ENCODE assay signal across 8 cellular contexts in the genomic region with DNA sequence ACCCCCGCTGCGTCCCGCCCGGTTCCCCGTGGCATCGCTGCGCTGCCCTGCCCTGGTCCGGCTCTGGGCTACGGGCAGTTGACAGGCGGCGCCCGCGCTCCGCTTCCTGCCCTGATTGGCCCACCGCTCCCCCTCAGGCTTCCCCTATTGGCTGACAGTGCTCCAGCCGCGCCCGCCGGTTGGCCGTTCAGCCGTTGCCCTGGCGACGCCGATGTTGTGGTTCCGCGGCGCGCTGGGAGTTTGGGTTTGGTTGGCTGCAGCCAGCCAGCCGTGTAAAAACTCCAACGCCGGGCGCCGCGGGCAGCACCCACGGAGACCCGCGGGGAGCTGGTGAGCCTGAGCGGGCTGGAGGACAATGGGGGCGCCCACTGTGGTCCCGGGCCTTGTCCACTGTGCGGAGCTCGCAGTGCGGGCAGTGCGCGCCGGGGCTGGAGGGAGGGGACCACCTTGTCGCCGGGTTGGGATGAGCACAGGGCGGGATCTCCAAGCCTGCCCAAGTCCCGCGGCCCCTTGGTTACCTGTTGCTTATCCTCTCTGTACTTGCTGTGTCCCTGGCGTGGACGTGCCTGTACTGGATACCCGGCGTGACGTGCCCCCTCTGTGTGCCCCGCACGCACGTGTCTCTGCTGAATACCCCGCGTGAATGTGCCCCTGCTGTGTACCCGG. TPM values are rescaled to one million over a fixed set of nuclear protein-coding genes. Genes with fewer than 3 reads are reported as not detected.
DNase-seq lines count a peak whose midpoint lies in the region; ATAC-seq and TF ChIP-seq lines count a peak whose summit lies in the region.

C7orf57 (plus strand) TSS at position 243 of the 666 bp plus-strand sequence. CDS start 766 bp downstream, outside the sequence.

- no peaks in the 10 kb centered on the region for H3K79me2 ChIP-seq in neural cell (replicated peaks; ENCODE audit: insufficient read depth, low read length)

- H3K4me1 ChIP-seq in Panc1 (ENCODE audit: control insufficient read depth, insufficient read depth, low read length) (peaks cover 14% of the 10 kb centered on the region), foreskin keratinocyte (peaks cover 4% of the 10 kb centered on the region)

- peak within 1 kb of the TSS; percentile 25 for H2AFZ ChIP-seq in neural cell (ENCODE audit: low read depth, low read length)

- CTCF ChIA-PET in Panc1 (lab: Charles Lee): interaction anchor here (1.5 kb wide), 1 partner anchor 44 kb away, joined by 3 read pairs; no protein-coding TSS in a partner anchor

- no peaks in the 10 kb centered on the region for H3F3A ChIP-seq in neural cell (ENCODE audit: insufficient read depth, low read length, poor library complexity, severe bottlenecking)

- H3K27me3 ChIP-seq in Panc1 (ENCODE audit: control insufficient read depth, insufficient read depth, low read length) (no peaks in the 10 kb centered on the region), foreskin keratinocyte (peaks cover 9% of the 10 kb centered on the region), neural cell (ENCODE audit: insufficient read depth, low read depth, low read length) (peaks cover 34% of the 10 kb centered on the region)

- POLR2A ChIA-PET in Panc1 (lab: Charles Lee): interaction anchor here (0.6 kb wide), 1 partner anchor 68 kb away, joined by 3 read pairs; no protein-coding TSS in a partner anchor

- H3K4me3 ChIP-seq in Panc1 (ENCODE audit: low read depth in 2 of 2, low read length in 2 of 2) (peak within 1 kb of the TSS; percentile 68 to 86), neural cell (ENCODE audit: low read length) (peak within 1 kb of the TSS; percentile 92)

- in situ Hi-C loops in Caki2 (cut with HindIII; ENCODE audit: low pct_unique_long_range_greater_than_20kb, low sequenced_read_pairs) (no loop called here), Panc1 (cut with HindIII; ENCODE audit: low pct_unique_long_range_greater_than_20kb, low sequenced_read_pairs) (no loop called here)

- no peaks in the 10 kb centered on the region for H4K20me1 ChIP-seq in neural cell (ENCODE audit: insufficient read depth)

- intact Hi-C loops in Panc1 (cut with micrococcal nuclease; ENCODE audit: unreplicated experiment): loop anchor here (5.0 kb wide), 1 partner anchor 52 kb away; the partner anchor contains the start of gene UPP1

- TF ChIP-seq CTCF in Panc1 (IDR thresholded peaks at IDR 0.05) (peak; percentile 73), foreskin keratinocyte (conservative IDR thresholded peaks at IDR 0.05) (peak; percentile 53), neural cell (IDR thresholded peaks at IDR 0.05; ENCODE audit: poor library complexity, severe bottlenecking) (peak; percentile 55)

- H3K36me3 ChIP-seq in Panc1 (ENCODE audit: control insufficient read depth, insufficient read depth, low read length) (no peaks in the 10 kb centered on the region), neural cell (ENCODE audit: insufficient read depth, low read length) (no peaks in the 10 kb centered on the region)

- DNase-seq in Caki2 (ENCODE audit: low read depth) (peak; percentile 91), HS-27A (ENCODE audit: low read depth) (peak; percentile 34), Panc1 (ENCODE audit: low read depth, low spot score) (peak; percentile 46), activated gamma-delta T cell (lab: John Stamatoyannopoulos, UW) (peak; percentile 86), foreskin keratinocyte (peak; percentile 47 to 76)
- DNase-seq in stimulated activated naive CD4-positive, alpha-beta T cell (lab: John Stamatoyannopoulos, UW): peak; percentile 79 to 86 (median 83)

- BruUV-seq in Panc1 (replicated peaks; lab: Mats Ljungman, UMichigan): no TSS peak

- H3K9me2 ChIP-seq in neural cell (ENCODE audit: insufficient read depth, low read length): no peaks in the 10 kb centered on the region

- no peak within 1 kb of the TSS for H3K9ac ChIP-seq in neural cell (ENCODE audit: low read length)

- TF ChIP-seq RAD21 in neural cell (conservative IDR thresholded peaks at IDR 0.05): peak; percentile 20

- peak within 1 kb of the TSS; percentile 76 for H3K4me2 ChIP-seq in neural cell (ENCODE audit: low read length)

- peak; percentile 48 for TF ChIP-seq EP300 in neural cell (conservative IDR thresholded peaks at IDR 0.05; ENCODE audit: poor library complexity, severe bottlenecking)

- peak; percentile 99 for ATAC-seq in GM21381 (IDR thresholded peaks at IDR 0.05; ENCODE audit: unreplicated experiment)
- peak; percentile 99 for ATAC-seq in Panc1
- ATAC-seq in foreskin keratinocyte: peak; percentile 98

- H3K27ac ChIP-seq in Panc1 (ENCODE audit: low read length): peak within 1 kb of the TSS; percentile 14; the same call in 1 of the 2 replicates
- no peak within 1 kb of the TSS for H3K27ac ChIP-seq in foreskin keratinocyte
- no peak within 1 kb of the TSS for H3K27ac ChIP-seq in neural cell (ENCODE audit: low read length)

- H3K9me3 ChIP-seq in Panc1 (ENCODE audit: control insufficient read depth, insufficient read depth, low read depth, low read length): no peaks in the 10 kb centered on the region
- H3K9me3 ChIP-seq in neural cell (ENCODE audit: low read length): no peaks in the 10 kb centered on the region

TF ChIP-seq in neural cell, 6 proteins besides CTCF, POLR2A, EP300 and RAD21:
- TF ChIP-seq EZH2 (IDR thresholded peaks at IDR 0.05; ENCODE audit: borderline replicate concordance, insufficient read depth, low read length, poor library complexity, severe bottlenecking): no peak
- peak; percentile 89 for TF ChIP-seq MXI1 (conservative IDR thresholded peaks at IDR 0.05; ENCODE audit: poor library complexity, severe bottlenecking)
- no peak for TF ChIP-seq POLR2AphosphoS5 (IDR thresholded peaks at IDR 0.05)
- TF ChIP-seq SMC3 (conservative IDR thresholded peaks at IDR 0.05; ENCODE audit: poor library complexity): peak; percentile 27
- TF ChIP-seq REST (IDR thresholded peaks at IDR 0.05; ENCODE audit: borderline replicate concordance): no peak

RNA-seq across cellular contexts. Expression of gene C7orf57, which starts in this region (rescaled TPM):
- total RNA-seq in Caki2 (2014; rRNA removed; shearing (Covaris generic); ENCODE audit: low replicate concordance): 0.26 and 1.6 TPM in 2 replicates
- 3.2 TPM for total RNA-seq in Panc1 (2021; ENCODE audit: unreplicated experiment)
- 1.4 TPM for polyA plus RNA-seq in Panc1 (2012; ENCODE audit: insufficient read length)
- total RNA-seq in foreskin keratinocyte: 0.28 and 0.44 TPM in 2 replicates
- polyA plus RNA-seq in foreskin keratinocyte: 0.17 and 0.20 TPM in 2 replicates
- polyA plus RNA-seq in neural cell: not detected in 2 replicates
- not detected in 2 replicates for polyA minus RNA-seq in neural cell

Comparison
In these comparisons a context has a peak if more than half of its experiments do, and no peak if none do; other contexts are left out.
1. Peak in DNase-seq and ATAC-seq in foreskin keratinocyte; RNA of the gene not detected or under 1 TPM.
2. DNase-seq: peak in every context shown above with its lines; median percentile 91 in Caki2; 86 in activated gamma-delta T cell; 83 in stimulated activated naive CD4-positive, alpha-beta T cell; 62 in foreskin keratinocyte; 46 in Panc1; 34 in HS-27A.